Comparison of ENCODE assay signal across 24 cellular contexts in genomic region chrX:109685656-109686078, GRCh38. TPM values are rescaled to one million over a fixed set of nuclear protein-coding genes. Genes with fewer than 3 reads are reported as not detected.
DNase-seq lines count a peak whose midpoint lies in the region; ATAC-seq and TF ChIP-seq lines count a peak whose summit lies in the region.
"Had no signal": no experiment of that assay in that cellular context is flagged by ENCODE, and none has a peak within 500 bp of the region (broad histone marks: within the 10 kb centered on the region; RNA-seq: fewer than 3 reads in every experiment).

No MANE protein-coding gene starts in this region.

- H3K36me3 Mint-ChIP-seq in natural killer cell treated with Interleukin-12 subunit alpha and Interleukin-12 subunit beta and Interleukin-15 and Interleukin-18, amount 100 ng/mL, for 72 hours, result no peaks in the 10 kb centered on the region
- no peaks in the 10 kb centered on the region for H3K36me3 Mint-ChIP-seq in natural killer cell
- H3K36me3 Mint-ChIP-seq in activated naive CD8-positive, alpha-beta T cell, result peaks cover 2% of the 10 kb centered on the region

- peaks cover 10 to 18% of the 10 kb centered on the region in 2 donors for H3K4me1 Mint-ChIP-seq in natural killer cell treated with Interleukin-12 subunit alpha and Interleukin-12 subunit beta and Interleukin-15 and Interleukin-18, amount 100 ng/mL, for 72 hours (ENCODE audit: low read depth in 2 of 2)
- H3K4me1 Mint-ChIP-seq in natural killer cell, result peaks cover 6 to 13% of the 10 kb centered on the region in 2 donors
- peaks cover 23% of the 10 kb centered on the region for H3K4me1 Mint-ChIP-seq in activated naive CD8-positive, alpha-beta T cell (ENCODE audit: low read depth)

- peak overlapping the region; percentile 38 to 44 for H3K27ac Mint-ChIP-seq in natural killer cell treated with Interleukin-12 subunit alpha and Interleukin-12 subunit beta and Interleukin-15 and Interleukin-18, amount 100 ng/mL, for 72 hours
- H3K27ac Mint-ChIP-seq in natural killer cell, result no peak overlapping the region
- H3K27ac Mint-ChIP-seq in activated naive CD8-positive, alpha-beta T cell, result peak overlapping the region; percentile 66
- H3K27ac Mint-ChIP-seq: CD8-positive, alpha-beta T cell; naive thymus-derived CD8-positive, alpha-beta T cell had no signal

- no peak for DNase-seq in natural killer cell treated with Interleukin-12 subunit alpha and Interleukin-12 subunit beta and Interleukin-15 and Interleukin-18, amount 100 ng/mL, for 72 hours (ENCODE audit: low spot score)
- DNase-seq in natural killer cell (no peak), kidney tubule cell (ENCODE audit: low spot score) (no peak), GDM1 (lab: John Stamatoyannopoulos, UW) (no peak)
- DNase-seq: activated CD4-positive, alpha-beta T cell treated with anti-CD3 and anti-CD28 coated beads, Interleukin-2, amount 50 U/mL, for 48 hours; anterior cingulate cortex; caudate nucleus; CD8-positive, alpha-beta T cell; GF-D8; heart right ventricle; MV-4-11; naive thymus-derived CD8-positive, alpha-beta T cell; NCI-H1694 treated with DMSO at 0.1 percent for 48 hours; NCI-H2227 treated with DMSO at 0.1 percent for 48 hours; NCI-H82; pancreas; PC-3; sigmoid colon; T-helper 1 cell; thyroid gland had no signal

- ATAC-seq in natural killer cell treated with Interleukin-12 subunit alpha and Interleukin-12 subunit beta and Interleukin-15 and Interleukin-18, amount 100 ng/mL, for 72 hours, result peak; percentile 71 to 73
- ATAC-seq in natural killer cell (no peak), HG02678 (IDR thresholded peaks at IDR 0.05; ENCODE audit: unreplicated experiment) (peak; percentile 61), GM18867 (IDR thresholded peaks at IDR 0.05; ENCODE audit: unreplicated experiment) (no peak)
- ATAC-seq: CD8-positive, alpha-beta T cell; heart right ventricle; left lobe of liver; naive thymus-derived CD8-positive, alpha-beta T cell; pancreas; PC-3 had no signal

- H3K4me3 Mint-ChIP-seq in natural killer cell treated with Interleukin-12 subunit alpha and Interleukin-12 subunit beta and Interleukin-15 and Interleukin-18, amount 100 ng/mL, for 72 hours, result no peak overlapping the region
- no peak overlapping the region for H3K4me3 Mint-ChIP-seq in natural killer cell
- H3K4me3 Mint-ChIP-seq in activated naive CD8-positive, alpha-beta T cell, result no peak overlapping the region
- H3K4me3 Mint-ChIP-seq: CD8-positive, alpha-beta T cell; naive thymus-derived CD8-positive, alpha-beta T cell had no signal

- no peaks in the 10 kb centered on the region for H3K9me3 Mint-ChIP-seq in natural killer cell treated with Interleukin-12 subunit alpha and Interleukin-12 subunit beta and Interleukin-15 and Interleukin-18, amount 100 ng/mL, for 72 hours
- no peaks in the 10 kb centered on the region for H3K9me3 Mint-ChIP-seq in natural killer cell
- no peaks in the 10 kb centered on the region for H3K9me3 Mint-ChIP-seq in activated naive CD8-positive, alpha-beta T cell (ENCODE audit: low read depth)
- H3K9me3 Mint-ChIP-seq: CD8-positive, alpha-beta T cell; naive thymus-derived CD8-positive, alpha-beta T cell had no signal

- no peak for TF ChIP-seq CTCF in natural killer cell (IDR thresholded peaks at IDR 0.05)

- intact Hi-C loops in natural killer cell (cut with micrococcal nuclease), result no loop called here

- H3K27me3 Mint-ChIP-seq in natural killer cell treated with Interleukin-12 subunit alpha and Interleukin-12 subunit beta and Interleukin-15 and Interleukin-18, amount 100 ng/mL, for 72 hours, result peaks cover 0 to 3% of the 10 kb centered on the region in 2 donors
- no peaks in the 10 kb centered on the region for H3K27me3 Mint-ChIP-seq in natural killer cell (ENCODE audit: low read depth in 2 of 2)
- no peaks in the 10 kb centered on the region for H3K27me3 Mint-ChIP-seq in activated naive CD8-positive, alpha-beta T cell
- H3K27me3 Mint-ChIP-seq: naive thymus-derived CD8-positive, alpha-beta T cell had no signal

RNA-seq across cellular contexts. Expression of gene ACSL4, which starts 47.4 kb away (rescaled TPM):
- 10 to 100 TPM; 60.2 to 79.4 TPM for total RNA-seq in natural killer cell treated with Interleukin-12 subunit alpha and Interleukin-12 subunit beta and Interleukin-15 and Interleukin-18, amount 100 ng/mL, for 72 hours
- total RNA-seq in natural killer cell, result 10 to 100 TPM; 19.8 to 28.4 (median 21.7) TPM

Comparison
In these comparisons a context has a peak if more than half of its experiments do, and no peak if none do; other contexts are left out.
1. ATAC-seq: peak in natural killer cell treated with Interleukin-12 subunit alpha and Interleukin-12 subunit beta and Interleukin-15 and Interleukin-18, amount 100 ng/mL, for 72 hours (2 of 2) and HG02678 (single experiment); none in natural killer cell (0 of 3) and GM18867 (single experiment).
2. H3K27ac Mint-ChIP-seq: peak in natural killer cell treated with Interleukin-12 subunit alpha and Interleukin-12 subunit beta and Interleukin-15 and Interleukin-18, amount 100 ng/mL, for 72 hours (2 of 2) and activated naive CD8-positive, alpha-beta T cell (single experiment); none in natural killer cell (0 of 2).